6 cellular contexts compared by ENCODE assay signal in the genomic region with DNA sequence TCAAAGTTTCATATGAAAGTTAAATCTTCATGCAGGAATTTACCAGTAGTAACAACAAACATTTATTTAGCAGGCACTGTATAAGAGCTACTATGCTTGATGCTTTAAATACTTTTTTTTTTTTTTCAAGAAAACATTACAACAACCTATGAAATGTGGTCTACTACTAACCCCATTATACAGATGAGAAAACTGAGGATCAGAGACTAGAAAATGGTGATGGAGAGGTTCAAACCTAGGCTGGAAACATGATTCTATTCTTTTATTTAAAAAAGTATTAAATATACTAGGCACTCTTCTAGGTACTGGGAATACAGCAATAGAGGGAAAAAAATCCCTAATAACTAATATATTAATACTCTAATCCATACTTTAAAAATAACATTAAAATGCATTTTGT.
"Had no signal": no experiment of that assay in that cellular context is flagged by ENCODE, and none has a peak within 500 bp of the region (broad histone marks: within the 10 kb centered on the region; RNA-seq: fewer than 3 reads in every experiment).

No MANE protein-coding gene starts in this region.

- H3K27ac ChIP-seq: HL-60, KMS-11 had no signal

- DNase-seq: IMR-90, KBM-7, KG1 had no signal

- H3K4me2 ChIP-seq: KMS-11 had no signal

- H3K9ac ChIP-seq: KMS-11 had no signal

- FAIRE-seq: HTR-8/SVneo had no signal
